Comparison of ENCODE assay signal across 8 cellular contexts in genomic region chr14:21191809-21192446, GRCh38. TPM values are rescaled to one million over a fixed set of nuclear protein-coding genes. Genes with fewer than 3 reads are reported as not detected.
DNase-seq lines count a peak whose midpoint lies in the region; ATAC-seq, FAIRE-seq and TF ChIP-seq lines count a peak whose summit lies in the region.

No MANE protein-coding gene starts in this region.

- no peak overlapping the region for H2BK120ac ChIP-seq in IMR-90 (ENCODE audit: low read depth, low read length)

- CTCF ChIA-PET in CD8-positive, alpha-beta memory T cell (lab: Charles Lee): no interaction called here
- CTCF ChIA-PET in IMR-90 (lab: Yijun Ruan, JAX): no interaction called here

- H3K27me3 ChIP-seq in CD8-positive, alpha-beta memory T cell (ENCODE audit: insufficient read depth, low read length, poor library complexity, severe bottlenecking): no peaks in the 10 kb centered on the region
- H3K27me3 ChIP-seq in IMR-90 (ENCODE audit: control insufficient read depth, insufficient read depth, low read length) (peaks cover 2% of the 10 kb centered on the region; the same call in 1 of the 2 replicates), pancreas (no peaks in the 10 kb centered on the region), upper lobe of left lung (no peaks in the 10 kb centered on the region)

- no peak overlapping the region for H3K27ac ChIP-seq in CD8-positive, alpha-beta memory T cell (ENCODE audit: low read depth, low read length)
- H3K27ac ChIP-seq in IMR-90 (ENCODE audit: insufficient read depth, low read length) (no peak overlapping the region), pancreas (no peak overlapping the region), upper lobe of left lung (no peak overlapping the region)

- H3K23ac ChIP-seq in IMR-90 (ENCODE audit: low read depth, low read length): no peak overlapping the region

- H2AFZ ChIP-seq in IMR-90 (replicated peaks; ENCODE audit: low read length, poor library complexity): peak overlapping the region; percentile 94

- in situ Hi-C loops in IMR-90 (cut with MboI; ENCODE audit: low sequenced_read_pairs): no loop called here

- H3K4me3 ChIP-seq in CD8-positive, alpha-beta memory T cell (ENCODE audit: low read length): peak overlapping the region; percentile 59
- peak overlapping the region; percentile 27 for H3K4me3 ChIP-seq in IMR-90 (ENCODE audit: insufficient read depth, low read depth, low read length)
- H3K4me3 ChIP-seq in pancreas: peak overlapping the region in 2 of 4 donors; percentile 24 to 42
- H3K4me3 ChIP-seq in upper lobe of left lung: peak overlapping the region in 3 of 4 donors; percentile 14 to 42 (median 41)

- no peaks in the 10 kb centered on the region for H3K36me3 ChIP-seq in CD8-positive, alpha-beta memory T cell (ENCODE audit: insufficient read depth, low read length)
- H3K36me3 ChIP-seq in IMR-90 (ENCODE audit: control insufficient read depth, insufficient read depth, low read length): no peaks in the 10 kb centered on the region
- H3K36me3 ChIP-seq in pancreas: no peaks in the 10 kb centered on the region
- no peaks in the 10 kb centered on the region for H3K36me3 ChIP-seq in upper lobe of left lung

- no peak overlapping the region for H4K5ac ChIP-seq in IMR-90 (ENCODE audit: low read depth, low read length)

- TF ChIP-seq POLR2A in IMR-90 (IDR thresholded peaks at IDR 0.05; ENCODE audit: low read depth, low read length) (no peak), upper lobe of left lung (IDR thresholded peaks at IDR 0.05) (no peak)

- WGBS in IMR-90 (ENCODE audit: extremely low coverage in 2 of 2, insufficient read length in 1 of 2), 2 experiments: 2% methylated on average over 7 of the region's 19 CpGs; no CpG with 5 or more reads in 1 of the 2 experiments
- 11 to 15% methylated on average over 19 of the region's 19 CpGs for WGBS in pancreas, 2 donors
- 5 to 21% methylated on average over 3 to 4 of the region's 19 CpGs for WGBS in upper lobe of left lung, 2 donors

- TF ChIP-seq EP300 in upper lobe of left lung (IDR thresholded peaks at IDR 0.05): no peak

- no peaks in the 10 kb centered on the region for H3K9me1 ChIP-seq in IMR-90 (ENCODE audit: insufficient read depth, low read length)

- dilution Hi-C loops in IMR-90 (cut with HindIII; ENCODE audit: low sequenced_read_pairs, unreplicated experiment): no loop called here

- H3K27me3 Mint-ChIP-seq in CD8-positive, alpha-beta memory T cell: no peaks in the 10 kb centered on the region

- H3K9me3 Mint-ChIP-seq in CD8-positive, alpha-beta memory T cell: no peaks in the 10 kb centered on the region

- FAIRE-seq in pancreas (lab: Jason Lieb, UNC): no peak

- BruUV-seq in IMR-90 (replicated peaks; lab: Mats Ljungman, UMichigan): no TSS peak

- no peak overlapping the region for H3K4ac ChIP-seq in IMR-90 (ENCODE audit: low read depth, low read length)

- no peak overlapping the region for H4K91ac ChIP-seq in IMR-90 (ENCODE audit: insufficient read depth, low read depth, low read length)

- intact Hi-C loops in IMR-90 (cut with micrococcal nuclease): no loop called here
- intact Hi-C loops in head of caudate nucleus (cut with DNase I): no loop called here
- intact Hi-C loops in pancreas (cut with DNase I): no loop called here

- H2AK5ac ChIP-seq in IMR-90 (ENCODE audit: low read depth, low read length): no peak overlapping the region

- no peak overlapping the region for H3K14ac ChIP-seq in IMR-90 (replicated peaks; ENCODE audit: low read depth, low read length)

- H2BK15ac ChIP-seq in IMR-90 (ENCODE audit: low read depth, low read length): no peak overlapping the region

- peak overlapping the region; percentile 67 to 90 (median 77) for H3K4me3 Mint-ChIP-seq in CD8-positive, alpha-beta memory T cell

- no peak overlapping the region for H3K18ac ChIP-seq in IMR-90 (ENCODE audit: low read depth, low read length)

- ATAC-seq in GM21367 (IDR thresholded peaks at IDR 0.05; ENCODE audit: unreplicated experiment) (peak; percentile 96), IMR-90 (ENCODE audit: low read depth) (peak; percentile 93), pancreas (peak; percentile 87 to 99 (median 94)), upper lobe of left lung (ENCODE audit: low FRiP score in 2 of 2) (peak; percentile 92 to 93)

- no peak overlapping the region for H3K9ac ChIP-seq in IMR-90 (ENCODE audit: low read depth, low read length)

- POLR2A ChIA-PET in CD8-positive, alpha-beta memory T cell (lab: Charles Lee): interaction anchor here (0.6 kb wide), 1 partner anchor 270 kb away, joined by 4 read pairs; no protein-coding TSS in a partner anchor
- POLR2A ChIA-PET in IMR-90 (lab: Charles Lee; ENCODE audit: unreplicated experiment): no interaction called here

- H3K4me1 ChIP-seq in CD8-positive, alpha-beta memory T cell (ENCODE audit: insufficient read depth, low read length): peaks cover 16% of the 10 kb centered on the region
- H3K4me1 ChIP-seq in IMR-90 (ENCODE audit: control insufficient read depth, insufficient read depth, low read length): no peaks in the 10 kb centered on the region
- no peaks in the 10 kb centered on the region for H3K4me1 ChIP-seq in pancreas
- peaks cover 5 to 14% (median 12%) of the 10 kb centered on the region in 4 donors for H3K4me1 ChIP-seq in upper lobe of left lung

- no peaks in the 10 kb centered on the region for H3K79me1 ChIP-seq in IMR-90 (ENCODE audit: low read depth in 1 of 2, low read length in 2 of 2)

- peak; percentile 46 to 78 (median 68) for DNase-seq in CD8-positive, alpha-beta memory T cell
- DNase-seq in IMR-90 (no peak), RPMI7951 (ENCODE audit: low read depth) (peak; percentile 79), head of caudate nucleus (peak; percentile 38 to 87 (median 72)), pancreas (peak; percentile 49 to 87 (median 71)), upper lobe of left lung (peak; percentile 89 to 90)
- peak; percentile 85 for DNase-seq in activated effector memory CD4-positive, alpha-beta T cell treated with anti-CD3 and anti-CD28 coated beads, Interleukin-2, amount 50 U/mL, for 16 hours

- no peak overlapping the region for H2BK5ac ChIP-seq in IMR-90 (ENCODE audit: low read depth, low read length, poor library complexity, severe bottlenecking)

- no peaks in the 10 kb centered on the region for H3K9me3 ChIP-seq in CD8-positive, alpha-beta memory T cell (ENCODE audit: low read length)
- no peaks in the 10 kb centered on the region for H3K9me3 ChIP-seq in IMR-90 (ENCODE audit: control insufficient read depth, insufficient read depth, low read length)
- H3K9me3 ChIP-seq in pancreas: no peaks in the 10 kb centered on the region
- no peaks in the 10 kb centered on the region for H3K9me3 ChIP-seq in upper lobe of left lung

- no peaks in the 10 kb centered on the region for H3K36me3 Mint-ChIP-seq in CD8-positive, alpha-beta memory T cell

- H3K4me2 ChIP-seq in IMR-90 (ENCODE audit: low read depth, low read length): peak overlapping the region; percentile 68

- no peak overlapping the region; a peak in 1 of 4 replicates for H4K8ac ChIP-seq in IMR-90 (ENCODE audit: low read depth in 2 of 2, low read length in 2 of 2)

- H3K27ac Mint-ChIP-seq in CD8-positive, alpha-beta memory T cell: peak overlapping the region in 2 of 8 donors; percentile 50 to 63

- H2BK20ac ChIP-seq in IMR-90 (ENCODE audit: low read depth, low read length): no peak overlapping the region

- TF ChIP-seq CTCF in IMR-90 (conservative IDR thresholded peaks at IDR 0.05; ENCODE audit: low read depth, low read length) (no peak), pancreas (IDR thresholded peaks at IDR 0.05) (no peak), upper lobe of left lung (IDR thresholded peaks at IDR 0.05) (no peak)

- TF ChIP-seq RAD21 in IMR-90 (IDR thresholded peaks at IDR 0.05; ENCODE audit: low read length): no peak

- peaks cover 4 to 22% (median 5%) of the 10 kb centered on the region in 3 donors for H3K4me1 Mint-ChIP-seq in CD8-positive, alpha-beta memory T cell

- no peaks in the 10 kb centered on the region for H4K20me1 ChIP-seq in IMR-90 (ENCODE audit: insufficient read depth, low read length)

- H3K56ac ChIP-seq in IMR-90 (ENCODE audit: extremely low read depth, insufficient read depth, low read length): no peak overlapping the region

- H2AK9ac ChIP-seq in IMR-90 (replicated peaks; ENCODE audit: low read depth, low read length, poor library complexity): peak overlapping the region; percentile 17

TF ChIP-seq in IMR-90, 13 proteins besides CTCF, POLR2A, EP300 and RAD21:
- TF ChIP-seq NFE2L2 (IDR thresholded peaks at IDR 0.05; ENCODE audit: low read depth, low read length) (no peak), MXI1 (IDR thresholded peaks at IDR 0.05; ENCODE audit: borderline replicate concordance, low read depth, low read length) (no peak), BHLHE40 (IDR thresholded peaks at IDR 0.05; ENCODE audit: low read depth, low read length) (no peak), MAZ (IDR thresholded peaks at IDR 0.05; ENCODE audit: borderline replicate concordance, low read depth, low read length) (peak; percentile 26; the same call in 1 of the 2 replicates), SMC3 (IDR thresholded peaks at IDR 0.05; ENCODE audit: low read depth, low read length) (no peak)

RNA-seq across cellular contexts. Expression of gene OR5AU1, which starts 36.1 kb away (rescaled TPM):
- total RNA-seq in CD8-positive, alpha-beta memory T cell: not detected
- not detected for polyA plus RNA-seq in CD8-positive, alpha-beta memory T cell
- not detected in 2 replicates for total RNA-seq in IMR-90 (2012; rRNA removed)
- polyA plus RNA-seq in IMR-90 (2012; rRNA removed): not detected in 2 replicates
- polyA plus RNA-seq in IMR-90 (2012; cell fraction: cytosol; rRNA removed): not detected in 2 replicates
- not detected in 2 replicates for polyA plus RNA-seq in IMR-90 (2012; cell fraction: nucleus; rRNA removed; ENCODE audit: low replicate concordance)
- total RNA-seq in RPMI7951 (2014; rRNA removed; shearing (Covaris generic)): not detected in 2 replicates
- not detected for total RNA-seq in pancreas
- not detected for polyA plus RNA-seq in pancreas
- not detected for total RNA-seq in upper lobe of left lung
